Comparison of ENCODE assay signal across 9 cellular contexts in genomic region chr1:234691567-234691966, GRCh38.
DNase-seq lines count a peak whose midpoint lies in the region; ATAC-seq and TF ChIP-seq lines count a peak whose summit lies in the region.
"Had no signal": no experiment of that assay in that cellular context is flagged by ENCODE, and none has a peak within 500 bp of the region (broad histone marks: within the 10 kb centered on the region; RNA-seq: fewer than 3 reads in every experiment).

No MANE protein-coding gene starts in this region.

- no peaks in the 10 kb centered on the region for H3K36me3 ChIP-seq in RWPE2 (ENCODE audit: low read depth)

- no peaks in the 10 kb centered on the region for H3K4me1 ChIP-seq in RWPE2 (ENCODE audit: insufficient read depth, poor library complexity, severe bottlenecking)

- H3K27me3 ChIP-seq in RWPE2 (ENCODE audit: insufficient read depth, poor library complexity, severe bottlenecking): no peaks in the 10 kb centered on the region

- no peaks in the 10 kb centered on the region for H3K9me3 ChIP-seq in RWPE2 (ENCODE audit: severe bottlenecking)

- ATAC-seq in RWPE2 (ENCODE audit: low read depth) (peak; percentile 51; the same call in 1 of the 3 replicates), GM19328 (IDR thresholded peaks at IDR 0.05; ENCODE audit: unreplicated experiment) (no peak)

- H3K27ac ChIP-seq in RWPE2 (ENCODE audit: poor library complexity, severe bottlenecking): no peak overlapping the region

- H3K4me3 ChIP-seq in RWPE2 (ENCODE audit: severe bottlenecking) (no peak overlapping the region), fibroblast of the aortic adventitia (ENCODE audit: low read depth, low read length) (no peak overlapping the region)

- no peak for TF ChIP-seq CTCF in RWPE2 (IDR thresholded peaks at IDR 0.05; ENCODE audit: poor library complexity, severe bottlenecking)
- peak; percentile 46 for TF ChIP-seq CTCF in fibroblast of the aortic adventitia (IDR thresholded peaks at IDR 0.05; ENCODE audit: insufficient read depth, low read length)

- DNase-seq in A172 (ENCODE audit: low spot score) (peak; percentile 29), GM03348 (ENCODE audit: low spot score) (peak; percentile 31), RWPE2 (ENCODE audit: low spot score) (no peak), fibroblast of the aortic adventitia (ENCODE audit: low read depth) (peak; percentile 57), NCI-H187 treated with DMSO at 0.1 percent for 48 hours (lab: John Stamatoyannopoulos, UW) (no peak), NCI-H345 (lab: John Stamatoyannopoulos, UW) (no peak)
- no peak for DNase-seq in central memory CD4-positive, alpha-beta T cell
- DNase-seq: COR-L47 had no signal

Comparison
In these comparisons a context has a peak if more than half of its experiments do, and no peak if none do; other contexts are left out.
1. DNase-seq: peak in A172 (single experiment), GM03348 (single experiment) and fibroblast of the aortic adventitia (single experiment); none in RWPE2 (single experiment), NCI-H187 treated with DMSO at 0.1 percent for 48 hours (single experiment), central memory CD4-positive, alpha-beta T cell (single experiment) and NCI-H345 (single experiment).